Comparison of ENCODE assay signal across 8 cellular contexts in genomic region chr7:33744293-33744692, GRCh38.
DNase-seq lines count a peak whose midpoint lies in the region; ATAC-seq and TF ChIP-seq lines count a peak whose summit lies in the region.

No MANE protein-coding gene starts in this region.

- no peaks in the 10 kb centered on the region for H3K4me1 Mint-ChIP-seq in neural crest cell

- no peak for ATAC-seq in GM21360 (IDR thresholded peaks at IDR 0.05; ENCODE audit: unreplicated experiment)

- DNase-seq in LHCN-M2 (ENCODE audit: low read depth) (peak; percentile 56), ascending aorta (ENCODE audit: low spot score in 2 of 2) (no peak), neural crest cell (ENCODE audit: low read depth, low spot score) (no peak), NCI-H187 treated with DMSO at 0.1 percent for 48 hours (lab: John Stamatoyannopoulos, UW) (no peak), NCI-H446 treated with DMSO at 0.1 percent for 48 hours (lab: John Stamatoyannopoulos, UW) (no peak)
- no peak for DNase-seq in activated CD4-positive, CD25-positive, alpha-beta regulatory T cell (lab: John Stamatoyannopoulos, UW)

- H3K27me3 Mint-ChIP-seq in neural crest cell (ENCODE audit: low read depth) = peaks cover 8% of the 10 kb centered on the region

- peaks cover 8% of the 10 kb centered on the region for H3K9me3 Mint-ChIP-seq in neural crest cell

- no peaks in the 10 kb centered on the region for H3K27me3 ChIP-seq in ascending aorta

- no peaks in the 10 kb centered on the region for H3K36me3 ChIP-seq in ascending aorta

- TF ChIP-seq CTCF in GM12873 (IDR thresholded peaks at IDR 0.05; ENCODE audit: insufficient read depth, low read depth, low read length, missing control alignments) = peak; percentile 38
- peak in 2 of 3 experiments; percentile 5 to 16 for TF ChIP-seq CTCF in ascending aorta (IDR thresholded peaks at IDR 0.05)
- TF ChIP-seq CTCF in neural crest cell (conservative IDR thresholded peaks at IDR 0.05) = peak; percentile 55

- no peak overlapping the region for H3K27ac ChIP-seq in ascending aorta

- H3K4me3 Mint-ChIP-seq in neural crest cell = no peak overlapping the region

- no peaks in the 10 kb centered on the region for H3K4me1 ChIP-seq in ascending aorta

- H3K36me3 Mint-ChIP-seq in neural crest cell (ENCODE audit: low read depth) = no peaks in the 10 kb centered on the region

- no peak overlapping the region for H3K27ac Mint-ChIP-seq in neural crest cell (ENCODE audit: unreplicated experiment)

- intact Hi-C loops in ascending aorta (cut with DNase I) = no loop called here

- no peak overlapping the region for H3K4me3 ChIP-seq in ascending aorta

- no peaks in the 10 kb centered on the region for H3K9me3 ChIP-seq in ascending aorta
